In genomic region chr20:6074145-6074561, GRCh38 we compare ENCODE assay signal across 9 cellular contexts. TPM values are rescaled to one million over a fixed set of nuclear protein-coding genes. Genes with fewer than 3 reads are reported as not detected.
A peak's percentile ranks its signal among the peaks of the same experiment; 100 is the strongest.
DNase-seq lines count a peak whose midpoint lies in the region; ATAC-seq and TF ChIP-seq lines count a peak whose summit lies in the region.
"Had no signal": no experiment of that assay in that cellular context is flagged by ENCODE, and none has a peak within 500 bp of the region (broad histone marks: within the 10 kb centered on the region; RNA-seq: fewer than 3 reads in every experiment).

No MANE protein-coding gene starts in this region.

- H3K27ac ChIP-seq in brain microvascular endothelial cell: no peak overlapping the region

- H3K36me3 Mint-ChIP-seq in nephron progenitor cell (ENCODE audit: low read depth): no peaks in the 10 kb centered on the region

- no peaks in the 10 kb centered on the region for H3K27me3 ChIP-seq in BJ (ENCODE audit: control insufficient read depth, insufficient read depth, low read length)
- H3K27me3 ChIP-seq in brain microvascular endothelial cell (replicated peaks): no peaks in the 10 kb centered on the region

- H3K4me3 ChIP-seq in BJ (ENCODE audit: low read depth, low read length): no peak overlapping the region
- H3K4me3 ChIP-seq in brain microvascular endothelial cell (ENCODE audit: low read depth, low read length): no peak overlapping the region

- H3K4me3 Mint-ChIP-seq in nephron progenitor cell: peak overlapping the region; percentile 6

- H3K4me1 Mint-ChIP-seq in nephron progenitor cell: peaks cover 24% of the 10 kb centered on the region

- no peaks in the 10 kb centered on the region for H3K9me3 Mint-ChIP-seq in nephron progenitor cell

- peaks cover 3% of the 10 kb centered on the region for H3K27me3 Mint-ChIP-seq in nephron progenitor cell (ENCODE audit: low read depth, poor library complexity)

- CTCF ChIA-PET in BJ (lab: Yijun Ruan, JAX): interaction anchor here (1.0 to 8.9 kb wide), 9 partner anchors 10 to 544 kb away, joined by 3 to 93 read pairs (median 4); partner anchors contain the start of gene LRRN4

- POLR2A ChIA-PET in BJ (lab: Charles Lee): no interaction called here

- in situ Hi-C loops in brain microvascular endothelial cell (cut with HindIII; ENCODE audit: low pct_ligation_motif_present, low sequenced_read_pairs): no loop called here

- no peaks in the 10 kb centered on the region for H3K36me3 ChIP-seq in BJ (ENCODE audit: control insufficient read depth, insufficient read depth, low read length)
- H3K36me3 ChIP-seq in brain microvascular endothelial cell (replicated peaks): no peaks in the 10 kb centered on the region

- no peak overlapping the region for H3K27ac Mint-ChIP-seq in nephron progenitor cell

- DNase-seq in BJ (ENCODE audit: low read depth) (no peak), NAMALWA (ENCODE audit: low spot score) (peak; percentile 63), brain microvascular endothelial cell (no peak), nephron progenitor cell (no peak)
- DNase-seq in activated effector memory CD4-positive, alpha-beta T cell treated with anti-CD3 and anti-CD28 coated beads, Interleukin-2, amount 50 U/mL, for 16 hours: no peak
- DNase-seq in effector CD4-positive, alpha-beta T cell: no peak

- ATAC-seq in GM18867 (IDR thresholded peaks at IDR 0.05; ENCODE audit: unreplicated experiment): peak; percentile 80
- ATAC-seq in GM18868 (IDR thresholded peaks at IDR 0.05; ENCODE audit: unreplicated experiment): no peak

- TF ChIP-seq CTCF in BJ (IDR thresholded peaks at IDR 0.05; ENCODE audit: insufficient read depth, low read depth, low read length): peak; percentile 44
- TF ChIP-seq CTCF in brain microvascular endothelial cell (IDR thresholded peaks at IDR 0.05; ENCODE audit: low read depth, low read length, missing control alignments): peak; percentile 57
- peak; percentile 55 for TF ChIP-seq CTCF in nephron progenitor cell (IDR thresholded peaks at IDR 0.05)

RNA-seq across cellular contexts. Expression of gene LRRN4, which starts 20.3 kb away (rescaled TPM):
- polyA plus RNA-seq in BJ (2011; rRNA removed): 0.04 and 0.06 TPM in 2 replicates
- polyA minus RNA-seq in BJ (2011; rRNA and poly(A)+ RNA removed): 0.09 and 0.15 TPM in 2 replicates
- polyA plus RNA-seq: fibroblast of lung had no signal

RNA-seq across cellular contexts. Expression of gene FERMT1, which starts 48.7 kb away (rescaled TPM):
- 0.53 and 1.1 TPM in 2 replicates for polyA plus RNA-seq in BJ (2011; rRNA removed)
- 0.19 and 0.21 TPM in 2 replicates for polyA minus RNA-seq in BJ (2011; rRNA and poly(A)+ RNA removed)
